ENCODE assay signal across 8 cellular contexts in genomic region chr3:194139085-194139976, GRCh38. TPM values are rescaled to one million over a fixed set of nuclear protein-coding genes. Genes with fewer than 3 reads are reported as not detected.
DNase-seq lines count a peak whose midpoint lies in the region; FAIRE-seq and TF ChIP-seq lines count a peak whose summit lies in the region.

No MANE protein-coding gene starts in this region.

- TF ChIP-seq POLR2A in H54 (IDR thresholded peaks at IDR 0.05; ENCODE audit: low read depth, low read length): no peak

- DNase-seq in CMK (ENCODE audit: low read depth): peak; percentile 70
- peak; percentile 66 for DNase-seq in Karpas-422
- DNase-seq in astrocyte of the spinal cord (ENCODE audit: low read depth, low spot score): peak; percentile 87
- DNase-seq in inferior parietal cortex (ENCODE audit: extremely low spot score): peak; percentile 23
- peak in 1 of 2 donors; percentile 25 for DNase-seq in tibial artery
- DNase-seq in cortex of kidney (lab: John Stamatoyannopoulos, UW): no peak
- no peak for DNase-seq in medulla oblongata (ENCODE audit: extremely low spot score)
- DNase-seq in H54 (ENCODE audit: insufficient read length, low spot score): no peak

- peak overlapping the region; percentile 98 for H3K4me2 ChIP-seq in Karpas-422 (ENCODE audit: low read depth, low read length, poor library complexity, severe bottlenecking)

- peaks cover 3% of the 10 kb centered on the region; the same call in 1 of the 2 replicates for H3K36me3 ChIP-seq in Karpas-422 (ENCODE audit: insufficient read depth, low read length)
- H3K36me3 ChIP-seq in tibial artery: peaks cover 0 to 5% (median 0%) of the 10 kb centered on the region in 3 donors

- H3K27ac ChIP-seq in Karpas-422 (ENCODE audit: low read length) (no peak overlapping the region), tibial artery (peak overlapping the region; percentile 90 to 99)

- H3K9me3 ChIP-seq in Karpas-422 (ENCODE audit: low read length) (no peaks in the 10 kb centered on the region), tibial artery (no peaks in the 10 kb centered on the region)

- H3K9ac ChIP-seq in Karpas-422 (ENCODE audit: low read length): no peak overlapping the region

- no peak for TF ChIP-seq CTCF in astrocyte of the spinal cord (IDR thresholded peaks at IDR 0.05; ENCODE audit: low read depth, low read length)
- no peak for TF ChIP-seq CTCF in tibial artery (IDR thresholded peaks at IDR 0.05)

- intact Hi-C loops in tibial artery (cut with DNase I; ENCODE audit: low total_unique reads): loop anchor here (5.0 to 10.0 kb wide), 3 partner anchors 133 to 445 kb away; no protein-coding TSS in a partner anchor

- peaks cover 69% of the 10 kb centered on the region for H3K4me1 ChIP-seq in Karpas-422 (ENCODE audit: low read length)
- H3K4me1 ChIP-seq in tibial artery: peaks cover 0 to 52% (median 44%) of the 10 kb centered on the region in 4 donors

- in situ Hi-C loops in astrocyte of the spinal cord (cut with HindIII; ENCODE audit: low sequenced_read_pairs): no loop called here

- no peaks in the 10 kb centered on the region for H3K9me2 ChIP-seq in Karpas-422 (replicated peaks; ENCODE audit: insufficient read depth, low read length)

- no peaks in the 10 kb centered on the region for H4K20me1 ChIP-seq in Karpas-422 (ENCODE audit: insufficient read depth, low read depth, low read length)

- FAIRE-seq in H54 (lab: Jason Lieb, UNC): no peak

- H2AFZ ChIP-seq in Karpas-422 (ENCODE audit: low read length): no peak overlapping the region

- no peak overlapping the region for H3K4me3 ChIP-seq in Karpas-422 (ENCODE audit: low read length)
- no peak overlapping the region for H3K4me3 ChIP-seq in astrocyte of the spinal cord (ENCODE audit: low read depth, low read length)
- peak overlapping the region; percentile 67 to 90 for H3K4me3 ChIP-seq in tibial artery

- H3K27me3 ChIP-seq in Karpas-422 (ENCODE audit: low read length) (no peaks in the 10 kb centered on the region), tibial artery (no peaks in the 10 kb centered on the region)

- H3K79me2 ChIP-seq in Karpas-422 (ENCODE audit: low read length): no peaks in the 10 kb centered on the region

RNA-seq across cellular contexts. Expression of gene HES1, which starts 3.4 kb away (rescaled TPM):
- total RNA-seq in Karpas-422 (2014; rRNA removed; shearing (Covaris generic); ENCODE audit: low replicate concordance): 17.4 and 20.2 TPM in 2 replicates

Comparison
In these comparisons a context has a peak if more than half of its experiments do, and no peak if none do; other contexts are left out.
1. DNase-seq: peak in CMK (single experiment), Karpas-422 (single experiment), astrocyte of the spinal cord (single experiment) and inferior parietal cortex (single experiment); none in cortex of kidney (single experiment), medulla oblongata (single experiment) and H54 (single experiment).
2. H3K4me3 ChIP-seq: peak in tibial artery (2 of 2); none in Karpas-422 (single experiment) and astrocyte of the spinal cord (single experiment).